16 cellular contexts compared by ENCODE assay signal in genomic region chr18:23208600-23208999, GRCh38.
A peak's percentile ranks its signal among the peaks of the same experiment; 100 is the strongest.
DNase-seq lines count a peak whose midpoint lies in the region; ATAC-seq, FAIRE-seq and TF ChIP-seq lines count a peak whose summit lies in the region.
"Had no signal": no experiment of that assay in that cellular context is flagged by ENCODE, and none has a peak within 500 bp of the region (broad histone marks: within the 10 kb centered on the region; RNA-seq: fewer than 3 reads in every experiment).

No MANE protein-coding gene starts in this region.

- H3K27me3 ChIP-seq in H1 (replicated peaks in 1 of 4; ENCODE audit: control insufficient read depth in 3 of 4, extremely low read depth in 1 of 4, insufficient read depth in 3 of 4, low read length in 3 of 4) = no peaks in the 10 kb centered on the region
- no peaks in the 10 kb centered on the region for H3K27me3 ChIP-seq in upper lobe of right lung
- H3K27me3 ChIP-seq: MG63 had no signal

- H3K4me3 ChIP-seq in H1 (ENCODE audit: extremely low read depth in 1 of 4, insufficient read depth in 2 of 4, low read depth in 3 of 4, low read length in 4 of 4) = no peak overlapping the region
- H3K4me3 ChIP-seq in upper lobe of right lung = no peak overlapping the region
- H3K4me3 ChIP-seq: MG63, PC-9 had no signal

- TF ChIP-seq RAD21 in H1 (IDR thresholded peaks at IDR 0.05 in 1 of 2, conservative IDR thresholded peaks at IDR 0.05 in 1 of 2; ENCODE audit: low read depth in 2 of 2, low read length in 2 of 2) = no peak

- no peaks in the 10 kb centered on the region for H3K79me2 ChIP-seq in H1 (ENCODE audit: control insufficient read depth in 1 of 2, insufficient read depth in 2 of 2, low read length in 2 of 2)

- no peak for TF ChIP-seq CTCF in natural killer cell (IDR thresholded peaks at IDR 0.05)
- no peak for TF ChIP-seq CTCF in H1 (IDR thresholded peaks at IDR 0.05; ENCODE audit: control extremely low read depth in 1 of 3, insufficient read depth in 1 of 3, low read depth in 1 of 3, low read length in 3 of 3)
- TF ChIP-seq CTCF in upper lobe of right lung (IDR thresholded peaks at IDR 0.05) = no peak

- intact Hi-C loops in natural killer cell (cut with micrococcal nuclease) (no loop called here), upper lobe of right lung (cut with DNase I) (no loop called here)

- H3K4me1 ChIP-seq in H1 (replicated peaks in 1 of 4; ENCODE audit: control insufficient read depth in 3 of 4, insufficient read depth in 4 of 4, low read length in 3 of 4) (no peaks in the 10 kb centered on the region), upper lobe of right lung (peaks cover 22% of the 10 kb centered on the region)

- 0 out of 2 replicates have a peak overlapping the region, but pooled peaks have one; percentile 11 for H2BK5ac ChIP-seq in H1 (ENCODE audit: low read depth, low read length)

- POLR2A ChIA-PET in H1 (lab: Charles Lee; ENCODE audit: partially characterized antibody) = interaction anchor here (0.8 kb wide), 1 partner anchor 75 kb away, joined by 3 read pairs; no protein-coding TSS in a partner anchor

- H4K91ac ChIP-seq in H1 (replicated peaks; ENCODE audit: insufficient read length, low read length) = no peak overlapping the region

- no peak overlapping the region for H2BK120ac ChIP-seq in H1 (replicated peaks; ENCODE audit: low read depth, low read length)

- H2BK20ac ChIP-seq in H1 (ENCODE audit: low read length) = no peak overlapping the region

- H3K4me2 ChIP-seq in H1 (ENCODE audit: insufficient read depth in 1 of 2, low read depth in 2 of 2, low read length in 2 of 2) = no peak overlapping the region
- H3K4me2 ChIP-seq: PC-9 had no signal

- H4K8ac ChIP-seq in H1 (ENCODE audit: extremely low read depth, insufficient read depth, low read length) = no peak overlapping the region

- no peak for TF ChIP-seq EP300 in H1 (IDR thresholded peaks at IDR 0.05; ENCODE audit: borderline replicate concordance in 1 of 2, low read depth in 2 of 2, low read length in 2 of 2)

- TF ChIP-seq POLR2A in H1 (IDR thresholded peaks at IDR 0.05; ENCODE audit: control extremely low read depth in 1 of 2, low read depth in 2 of 2, low read length in 2 of 2) = no peak

- H4K5ac ChIP-seq in H1 (ENCODE audit: insufficient read length, low read depth, low read length) = no peak overlapping the region

- H3K36me3 ChIP-seq in H1 (ENCODE audit: control insufficient read depth in 2 of 4, insufficient read depth in 4 of 4, low read length in 3 of 4) = peaks cover 0 to 8% (median 5%) of the 10 kb centered on the region in 4 experiments; a peak in 5 of 8 replicates
- H3K36me3 ChIP-seq in upper lobe of right lung = no peaks in the 10 kb centered on the region
- H3K36me3 ChIP-seq: MG63 had no signal

- H3K56ac ChIP-seq in H1 (replicated peaks; ENCODE audit: insufficient read length, low read depth, low read length) = no peak overlapping the region

- no peak overlapping the region for H2BK12ac ChIP-seq in H1 (ENCODE audit: low read depth, low read length)

- 100% methylated on average over 3 of the region's 3 CpGs; no CpG with 5 or more reads in 1 of the 2 experiments for WGBS in H1 (ENCODE audit: extremely low coverage in 1 of 2, insufficient coverage in 1 of 2, insufficient read length in 1 of 2, insufficient replicate concordance in 2 of 2, low coverage in 1 of 2, low lambda C conversion rate in 2 of 2, missing lambda C conversion rate in 1 of 2), 2 experiments

- H3K27me3 Mint-ChIP-seq in T-helper 2 cell treated with Interferon-gamma antibody and Interleukin-4, amounts not matched to agents 5 μg/mL and 100 μg/mL, for 36 hours (ENCODE audit: low read depth) = no peaks in the 10 kb centered on the region
- H3K27me3 Mint-ChIP-seq in natural killer cell treated with Interleukin-12 subunit alpha and Interleukin-12 subunit beta and Interleukin-15 and Interleukin-18, amount 100 ng/mL, for 72 hours = no peaks in the 10 kb centered on the region
- peaks cover 0 to 7% of the 10 kb centered on the region in 2 donors for H3K27me3 Mint-ChIP-seq in natural killer cell (ENCODE audit: low read depth in 2 of 2)

- H3K14ac ChIP-seq in H1 (ENCODE audit: insufficient read length) = no peak overlapping the region

- peaks cover 6% of the 10 kb centered on the region for H3K4me1 Mint-ChIP-seq in T-helper 2 cell treated with Interferon-gamma antibody and Interleukin-4, amounts not matched to agents 5 μg/mL and 100 μg/mL, for 36 hours (ENCODE audit: low read depth)
- peaks cover 5 to 14% of the 10 kb centered on the region in 2 donors for H3K4me1 Mint-ChIP-seq in natural killer cell treated with Interleukin-12 subunit alpha and Interleukin-12 subunit beta and Interleukin-15 and Interleukin-18, amount 100 ng/mL, for 72 hours (ENCODE audit: low read depth in 2 of 2)
- peaks cover 0 to 17% of the 10 kb centered on the region in 2 donors for H3K4me1 Mint-ChIP-seq in natural killer cell

- H3K23me2 ChIP-seq in H1 (ENCODE audit: low read depth, low read length) = no peaks in the 10 kb centered on the region

- no peak for DNase-seq in T-helper 2 cell treated with Interferon-gamma antibody and Interleukin-4, amounts not matched to agents 5 μg/mL and 100 μg/mL, for 36 hours (ENCODE audit: low spot score)
- DNase-seq in T-helper 2 cell (no peak), natural killer cell (no peak), H1 (ENCODE audit: low read depth in 1 of 2, low spot score in 2 of 2) (no peak), upper lobe of right lung (no peak), NCI-H524 (lab: John Stamatoyannopoulos, UW) (no peak), KBM-7 (no peak)
- no peak for DNase-seq in natural killer cell treated with Interleukin-12 subunit alpha and Interleukin-12 subunit beta and Interleukin-15 and Interleukin-18, amount 100 ng/mL, for 72 hours (ENCODE audit: low spot score)
- DNase-seq: GOT3, MG63, NCI-H1105, NCI-H1694 treated with DMSO at 0.1 percent for 48 hours, NCI-H446, NCI-H748 treated with DMSO at 0.1 percent for 48 hours had no signal

- H3K4me3 Mint-ChIP-seq in T-helper 2 cell treated with Interferon-gamma antibody and Interleukin-4, amounts not matched to agents 5 μg/mL and 100 μg/mL, for 36 hours = no peak overlapping the region
- H3K4me3 Mint-ChIP-seq in natural killer cell treated with Interleukin-12 subunit alpha and Interleukin-12 subunit beta and Interleukin-15 and Interleukin-18, amount 100 ng/mL, for 72 hours = peak overlapping the region; percentile 9
- H3K4me3 Mint-ChIP-seq in natural killer cell = no peak overlapping the region

- H3K9me3 Mint-ChIP-seq in T-helper 2 cell treated with Interferon-gamma antibody and Interleukin-4, amounts not matched to agents 5 μg/mL and 100 μg/mL, for 36 hours = peaks cover 13% of the 10 kb centered on the region
- peaks cover 4% of the 10 kb centered on the region for H3K9me3 Mint-ChIP-seq in natural killer cell treated with Interleukin-12 subunit alpha and Interleukin-12 subunit beta and Interleukin-15 and Interleukin-18, amount 100 ng/mL, for 72 hours
- H3K9me3 Mint-ChIP-seq in natural killer cell = peaks cover 0 to 3% of the 10 kb centered on the region in 2 donors

- ATAC-seq in natural killer cell treated with Interleukin-12 subunit alpha and Interleukin-12 subunit beta and Interleukin-15 and Interleukin-18, amount 100 ng/mL, for 72 hours = peak in 1 of 2 donors; percentile 22
- no peak for ATAC-seq in natural killer cell
- peak; percentile 4 for ATAC-seq in upper lobe of right lung

- no peak overlapping the region for H2AK5ac ChIP-seq in H1 (ENCODE audit: low read depth, low read length)

- no peak overlapping the region for H3K4ac ChIP-seq in H1 (replicated peaks; ENCODE audit: insufficient read length, low read depth, low read length)

- no peaks in the 10 kb centered on the region; a peak in 1 of 4 replicates for H3K9me3 ChIP-seq in H1 (ENCODE audit: insufficient read depth in 2 of 2, low read depth in 1 of 2, low read length in 1 of 2)
- no peaks in the 10 kb centered on the region for H3K9me3 ChIP-seq in upper lobe of right lung
- H3K9me3 ChIP-seq: MG63 had no signal

- no peak overlapping the region for H3K23ac ChIP-seq in H1 (ENCODE audit: insufficient read length)

- FAIRE-seq in H1 (lab: Jason Lieb, UNC) = no peak

- in situ Hi-C loops in KBM-7 (cut with MboI; ENCODE audit: low pct_unique_long_range_greater_than_20kb, low sequenced_read_pairs) = no loop called here

- no peak overlapping the region for H3K9ac ChIP-seq in H1 (replicated peaks in 1 of 4; ENCODE audit: extremely low read depth in 1 of 4, low read depth in 3 of 4, low read length in 3 of 4)

- CTCF ChIA-PET in H1 (lab: Charles Lee; ENCODE audit: partially characterized antibody) = interaction anchor here (1.2 to 7.9 kb wide), 22 partner anchors 8 to 203 kb away, joined by 3 to 59 read pairs (median 6); no protein-coding TSS in a partner anchor

- peaks cover 8% of the 10 kb centered on the region; the same call in 1 of the 2 replicates for H3K79me1 ChIP-seq in H1 (ENCODE audit: low read depth, low read length)

- no peak overlapping the region for H3K27ac ChIP-seq in H1 (ENCODE audit: low read depth, low read length)
- no peak overlapping the region for H3K27ac ChIP-seq in upper lobe of right lung
- H3K27ac ChIP-seq: 22Rv1, PC-9 had no signal

- H3K36me3 Mint-ChIP-seq in T-helper 2 cell treated with Interferon-gamma antibody and Interleukin-4, amounts not matched to agents 5 μg/mL and 100 μg/mL, for 36 hours (ENCODE audit: low read depth) = peaks cover 32% of the 10 kb centered on the region
- H3K36me3 Mint-ChIP-seq in natural killer cell treated with Interleukin-12 subunit alpha and Interleukin-12 subunit beta and Interleukin-15 and Interleukin-18, amount 100 ng/mL, for 72 hours = peaks cover 6% of the 10 kb centered on the region
- H3K36me3 Mint-ChIP-seq in natural killer cell = no peaks in the 10 kb centered on the region

- H4K20me1 ChIP-seq in H1 (replicated peaks in 1 of 2; ENCODE audit: control insufficient read depth in 1 of 2, insufficient read depth in 2 of 2, low read length in 2 of 2) = peaks cover 0 to 2% of the 10 kb centered on the region in 2 experiments

- H3K27ac Mint-ChIP-seq in T-helper 2 cell treated with Interferon-gamma antibody and Interleukin-4, amounts not matched to agents 5 μg/mL and 100 μg/mL, for 36 hours = peak overlapping the region; percentile 33
- no peak overlapping the region for H3K27ac Mint-ChIP-seq in natural killer cell treated with Interleukin-12 subunit alpha and Interleukin-12 subunit beta and Interleukin-15 and Interleukin-18, amount 100 ng/mL, for 72 hours
- H3K27ac Mint-ChIP-seq in natural killer cell = no peak overlapping the region

- no peak overlapping the region for H2AFZ ChIP-seq in H1 (ENCODE audit: low read length)
- H2AFZ ChIP-seq: PC-9 had no signal

- no peak overlapping the region for H3K18ac ChIP-seq in H1 (ENCODE audit: extremely low read depth, low read length)

- H2BK15ac ChIP-seq in H1 (ENCODE audit: low read length) = no peak overlapping the region

TF ChIP-seq in H1, 55 proteins besides CTCF, POLR2A, EP300 and RAD21 (continues in another document):
- no peak for TF ChIP-seq GABPA (IDR thresholded peaks at IDR 0.05; ENCODE audit: borderline replicate concordance, insufficient read depth, low read length)
